Comparison of ENCODE assay signal across 34 cellular contexts in genomic region chr1:153687346-153687745, GRCh38. TPM values are rescaled to one million over a fixed set of nuclear protein-coding genes. Genes with fewer than 3 reads are reported as not detected.
"Had no signal": no experiment of that assay in that cellular context is flagged by ENCODE, and none has a peak within 500 bp of the region (broad histone marks: within the 10 kb centered on the region; RNA-seq: fewer than 3 reads in every experiment).

No MANE protein-coding gene starts in this region.

- H3K9me3 Mint-ChIP-seq: activated CD4-positive, alpha-beta memory T cell treated with anti-CD3 and anti-CD28 coated beads, Interleukin-2, amount 10 ng/mL, durations not matched to agents 7 days and 5 days; activated naive CD4-positive, alpha-beta T cell treated with anti-CD3 and anti-CD28 coated beads, Interleukin-2, amount 10 ng/mL, durations not matched to agents 7 days and 5 days; activated naive CD8-positive, alpha-beta T cell treated with anti-CD3 and anti-CD28 coated beads, Interleukin-2, amount 50 U/mL, for 24 hours had no signal

- DNase-seq: activated CD4-positive, alpha-beta memory T cell treated with anti-CD3 and anti-CD28 coated beads, Interleukin-2, amount 10 ng/mL, durations not matched to agents 7 days and 5 days; activated CD4-positive, alpha-beta T cell treated with anti-CD3 and anti-CD28 coated beads for 1 hour; activated CD4-positive, alpha-beta T cell treated with anti-CD3 and anti-CD28 coated beads for 48 hours; activated CD4-positive, CD25-positive, alpha-beta regulatory T cell; activated CD8-positive, alpha-beta memory T cell treated with anti-CD3 and anti-CD28 coated beads for 24 hours; activated CD8-positive, alpha-beta memory T cell treated with anti-CD3 and anti-CD28 coated beads, Interleukin-2, amount 10 ng/mL, durations not matched to agents 7 days and 5 days; activated CD8-positive, alpha-beta memory T cell treated with anti-CD3 and anti-CD28 coated beads, Interleukin-2, amount 50 U/mL, for 48 hours; activated effector memory CD4-positive, alpha-beta T cell treated with Interleukin-2 at 50 U/mL for 16 hours; activated naive CD4-positive, alpha-beta T cell treated with anti-CD3 and anti-CD28 coated beads, Interleukin-2, amount 10 ng/mL, durations not matched to agents 7 days and 5 days; activated naive CD8-positive, alpha-beta T cell treated with anti-CD3 and anti-CD28 coated beads, Interleukin-2, amount 50 U/mL, for 24 hours; activated T-cell treated with anti-CD3 and anti-CD28 coated beads, Interleukin-2, amount 50 U/mL, for 48 hours; anterior cingulate cortex; brain microvascular endothelial cell; central memory CD4-positive, alpha-beta T cell; Kasumi-1; KG1; MG63; MV-4-11; NCI-H1092; NCI-H1436 treated with DMSO at 0.1 percent for 48 hours; NCI-H1694 treated with DMSO at 0.1 percent for 48 hours; NCI-H2029; NCI-H345; NCI-H524 treated with DMSO at 0.1 percent for 48 hours; NCI-H748 treated with DMSO at 0.1 percent for 48 hours; OCI-M1; SHP77; SJCRH30; T1000; WERI-Rb-1 had no signal

- ATAC-seq: activated CD8-positive, alpha-beta memory T cell treated with anti-CD3 and anti-CD28 coated beads, Interleukin-2, amount 10 ng/mL, durations not matched to agents 7 days and 5 days; activated naive CD8-positive, alpha-beta T cell treated with anti-CD3 and anti-CD28 coated beads, Interleukin-2, amount 50 U/mL, for 24 hours had no signal

- H3K36me3 ChIP-seq: brain microvascular endothelial cell, MG63, SJCRH30, WERI-Rb-1 had no signal

- H3K27ac Mint-ChIP-seq: activated CD4-positive, alpha-beta memory T cell treated with anti-CD3 and anti-CD28 coated beads, Interleukin-2, amount 10 ng/mL, durations not matched to agents 7 days and 5 days; activated CD8-positive, alpha-beta memory T cell treated with anti-CD3 and anti-CD28 coated beads, Interleukin-2, amount 10 ng/mL, durations not matched to agents 7 days and 5 days; activated naive CD4-positive, alpha-beta T cell treated with anti-CD3 and anti-CD28 coated beads, Interleukin-2, amount 10 ng/mL, durations not matched to agents 7 days and 5 days; activated naive CD8-positive, alpha-beta T cell; activated naive CD8-positive, alpha-beta T cell treated with anti-CD3 and anti-CD28 coated beads, Interleukin-2, amount 50 U/mL, for 24 hours had no signal

- H3K27me3 Mint-ChIP-seq: activated naive CD8-positive, alpha-beta T cell had no signal

- H3K9me3 ChIP-seq: MG63, SJCRH30 had no signal

- H3K4me3 Mint-ChIP-seq: activated CD4-positive, alpha-beta memory T cell treated with anti-CD3 and anti-CD28 coated beads, Interleukin-2, amount 10 ng/mL, durations not matched to agents 7 days and 5 days; activated CD8-positive, alpha-beta memory T cell treated with anti-CD3 and anti-CD28 coated beads, Interleukin-2, amount 10 ng/mL, durations not matched to agents 7 days and 5 days; activated naive CD4-positive, alpha-beta T cell treated with anti-CD3 and anti-CD28 coated beads, Interleukin-2, amount 10 ng/mL, durations not matched to agents 7 days and 5 days; activated naive CD8-positive, alpha-beta T cell; activated naive CD8-positive, alpha-beta T cell treated with anti-CD3 and anti-CD28 coated beads, Interleukin-2, amount 50 U/mL, for 24 hours had no signal

- H3K4me1 Mint-ChIP-seq: activated CD4-positive, alpha-beta memory T cell treated with anti-CD3 and anti-CD28 coated beads, Interleukin-2, amount 10 ng/mL, durations not matched to agents 7 days and 5 days; activated CD8-positive, alpha-beta memory T cell treated with anti-CD3 and anti-CD28 coated beads, Interleukin-2, amount 10 ng/mL, durations not matched to agents 7 days and 5 days had no signal

- H3K27ac ChIP-seq: brain microvascular endothelial cell, SJCRH30, SK-N-MC, WERI-Rb-1 had no signal

- H3K36me3 Mint-ChIP-seq: activated CD8-positive, alpha-beta memory T cell treated with anti-CD3 and anti-CD28 coated beads, Interleukin-2, amount 10 ng/mL, durations not matched to agents 7 days and 5 days; activated naive CD4-positive, alpha-beta T cell treated with anti-CD3 and anti-CD28 coated beads, Interleukin-2, amount 10 ng/mL, durations not matched to agents 7 days and 5 days; activated naive CD8-positive, alpha-beta T cell had no signal

- H3K4me3 ChIP-seq: MG63, SJCRH30, SK-N-MC had no signal

- H3K4me1 ChIP-seq: SJCRH30 had no signal

- H3K27me3 ChIP-seq: brain microvascular endothelial cell, MG63 had no signal

RNA-seq across cellular contexts. Expression of gene NPR1, which starts 8.9 kb away (rescaled TPM):
- total RNA-seq: activated CD4-positive, alpha-beta memory T cell treated with anti-CD3 and anti-CD28 coated beads, Interleukin-2, amount 10 ng/mL, durations not matched to agents 7 days and 5 days; T-helper 1 cell treated with Interleukin-12 subunit alpha and Interleukin-12 subunit beta and Interleukin-4 antibody, amounts not matched to agents 30 ng/mL and 1 ng/mL, for 36 hours; T-helper 2 cell treated with Interferon-gamma antibody and Interleukin-4, amounts not matched to agents 100 ng/mL and 5 ng/mL, for 36 hours had no signal
